In the genomic region with DNA sequence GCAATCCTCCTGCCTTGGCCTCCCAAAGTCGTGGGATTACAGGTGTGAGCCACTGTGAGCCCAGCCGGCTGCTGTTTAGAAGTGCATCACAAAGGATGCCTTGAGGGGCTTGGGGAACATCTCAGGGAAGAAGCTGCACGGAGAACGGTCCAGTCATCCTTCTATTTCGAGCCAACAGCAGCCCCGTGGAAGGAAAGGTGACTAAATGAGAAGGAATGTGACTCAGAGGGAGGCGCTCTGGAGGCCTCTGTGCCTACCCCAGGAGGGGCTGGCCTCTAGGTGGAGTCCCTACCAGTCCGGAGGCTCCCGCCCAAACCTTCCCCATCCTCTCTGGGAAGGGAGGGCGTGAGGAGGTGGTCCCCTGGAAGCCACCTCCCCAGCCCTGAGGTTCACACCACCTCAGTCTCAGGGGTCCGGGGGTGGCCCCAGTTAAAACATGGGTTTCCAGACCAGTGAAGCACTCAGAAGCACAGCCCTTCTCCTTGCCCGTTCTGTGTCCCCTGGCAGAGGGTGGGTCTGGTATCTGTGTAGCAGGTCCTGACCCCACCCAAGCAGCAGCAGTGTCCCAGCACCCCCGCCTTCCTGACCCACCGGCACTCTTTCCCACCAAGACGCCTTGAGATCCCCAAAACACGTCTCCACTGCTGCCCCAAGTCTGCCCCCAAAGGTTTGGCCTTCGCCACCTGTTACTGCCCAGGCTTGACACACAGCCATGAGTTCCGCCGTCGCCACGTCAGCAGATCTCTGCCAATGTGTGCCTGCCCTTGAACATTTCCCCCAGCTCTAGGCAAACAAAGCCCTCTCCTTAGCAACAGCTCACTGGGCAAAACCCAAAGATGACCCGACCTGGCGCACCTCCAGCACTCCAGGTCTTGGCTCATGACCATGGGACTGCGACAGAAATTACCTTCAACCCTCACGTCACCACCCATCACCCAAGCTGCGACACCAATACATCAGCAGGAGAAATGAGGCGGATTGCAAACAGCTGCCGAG, we compare ENCODE assay signal across 8 cellular contexts.
A peak's percentile ranks its signal among the peaks of the same experiment; 100 is the strongest.
DNase-seq lines count a peak whose midpoint lies in the region; ATAC-seq and TF ChIP-seq lines count a peak whose summit lies in the region.

No MANE protein-coding gene starts in this region.

- H3K36me3 Mint-ChIP-seq in activated CD4-positive, alpha-beta T cell treated with anti-CD3 and anti-CD28 coated beads for 36 hours (ENCODE audit: low read depth): no peaks in the 10 kb centered on the region

- intact Hi-C loops in ascending aorta (cut with DNase I): loop anchor here (1.0 to 5.0 kb wide), 4 partner anchors 23 to 177 kb away; no protein-coding TSS in a partner anchor
- intact Hi-C loops in activated CD4-positive, alpha-beta T cell treated with anti-CD3 and anti-CD28 coated beads for 36 hours (cut with DNase I, micrococcal nuclease): no loop called here

- H3K9me3 ChIP-seq in ascending aorta: no peaks in the 10 kb centered on the region
- H3K9me3 ChIP-seq in subcutaneous abdominal adipose tissue (ENCODE audit: control insufficient read depth in 5 of 5, low read length in 5 of 5): no peaks in the 10 kb centered on the region

- no peaks in the 10 kb centered on the region for H3K4me1 Mint-ChIP-seq in activated CD4-positive, alpha-beta T cell treated with anti-CD3 and anti-CD28 coated beads for 36 hours

- ATAC-seq in activated CD4-positive, alpha-beta T cell treated with anti-CD3 and anti-CD28 coated beads for 36 hours: no peak

- CTCF ChIA-PET in activated CD4-positive, alpha-beta T cell treated with anti-CD3 and anti-CD28 coated beads for 36 hours (lab: Charles Lee): interaction anchor here (0.5 kb wide), 1 partner anchor 140 kb away, joined by 3 read pairs; no protein-coding TSS in a partner anchor

- H3K27ac Mint-ChIP-seq in activated CD4-positive, alpha-beta T cell treated with anti-CD3 and anti-CD28 coated beads for 36 hours: no peak overlapping the region

- no peak overlapping the region for H3K9ac ChIP-seq in subcutaneous abdominal adipose tissue (ENCODE audit: low read length in 5 of 5)

- H3K4me1 ChIP-seq in ascending aorta (peaks cover 10 to 38% of the 10 kb centered on the region in 2 donors), subcutaneous abdominal adipose tissue (ENCODE audit: control insufficient read depth in 5 of 5, insufficient read depth in 5 of 5, low read length in 5 of 5) (peaks cover 7 to 24% (median 19%) of the 10 kb centered on the region in 5 donors)

- no peak overlapping the region for H3K4me3 Mint-ChIP-seq in activated CD4-positive, alpha-beta T cell treated with anti-CD3 and anti-CD28 coated beads for 36 hours

- H3K36me3 ChIP-seq in ascending aorta: peaks cover 0 to 15% of the 10 kb centered on the region in 2 donors
- H3K36me3 ChIP-seq in subcutaneous abdominal adipose tissue (ENCODE audit: control insufficient read depth in 5 of 5, insufficient read depth in 5 of 5, low read length in 5 of 5): peaks cover 0 to 14% (median 12%) of the 10 kb centered on the region in 5 donors

- H3K4me3 ChIP-seq in ascending aorta: peak overlapping the region in 1 of 2 donors; percentile 46
- H3K4me3 ChIP-seq in subcutaneous abdominal adipose tissue (ENCODE audit: low read depth in 1 of 5, low read length in 5 of 5): no peak overlapping the region

- no peaks in the 10 kb centered on the region for H3K27me3 Mint-ChIP-seq in activated CD4-positive, alpha-beta T cell treated with anti-CD3 and anti-CD28 coated beads for 36 hours

- no peaks in the 10 kb centered on the region for H3K9me3 Mint-ChIP-seq in activated CD4-positive, alpha-beta T cell treated with anti-CD3 and anti-CD28 coated beads for 36 hours (ENCODE audit: low read depth)

- H3K27ac ChIP-seq in ascending aorta (peak overlapping the region; percentile 90 to 93), subcutaneous abdominal adipose tissue (ENCODE audit: low read depth, low read length) (peak overlapping the region; percentile 5)

- POLR2A ChIA-PET in activated CD4-positive, alpha-beta T cell treated with anti-CD3 and anti-CD28 coated beads for 36 hours (lab: Charles Lee): no interaction called here

- DNase-seq in HS-5 (ENCODE audit: low read depth) (peak; percentile 73), ascending aorta (ENCODE audit: low spot score in 2 of 2) (peak; percentile 61 to 92), iPS-NIHi11 (ENCODE audit: low spot score) (peak; percentile 80), NK-92 (lab: John Stamatoyannopoulos, UW; ENCODE audit: unreplicated experiment) (no peak)
- DNase-seq in activated effector memory CD4-positive, alpha-beta T cell treated with Interleukin-2 at 50 U/mL for 16 hours: no peak
- DNase-seq in activated CD4-positive, alpha-beta T cell treated with anti-CD3 and anti-CD28 coated beads for 36 hours: no peak
- no peak for DNase-seq in stimulated activated CD8-positive, alpha-beta memory T cell treated with anti-CD3 and anti-CD28 coated beads, Interleukin-4, amount 100 ng/mL, for 48 hours

- TF ChIP-seq CTCF in ascending aorta (IDR thresholded peaks at IDR 0.05): peak in 2 of 3 experiments; percentile 10 to 24

- H3K27me3 ChIP-seq in ascending aorta: no peaks in the 10 kb centered on the region
- H3K27me3 ChIP-seq in subcutaneous abdominal adipose tissue (ENCODE audit: control insufficient read depth in 5 of 5, insufficient read depth in 4 of 5, low read length in 5 of 5): no peaks in the 10 kb centered on the region

Comparison
In these comparisons a context has a peak if more than half of its experiments do, and no peak if none do; other contexts are left out.
1. DNase-seq: peak in HS-5 (single experiment), ascending aorta (2 of 2) and iPS-NIHi11 (single experiment); none in activated effector memory CD4-positive, alpha-beta T cell treated with Interleukin-2 at 50 U/mL for 16 hours (single experiment), activated CD4-positive, alpha-beta T cell treated with anti-CD3 and anti-CD28 coated beads for 36 hours (single experiment), NK-92 (single experiment) and stimulated activated CD8-positive, alpha-beta memory T cell treated with anti-CD3 and anti-CD28 coated beads, Interleukin-4, amount 100 ng/mL, for 48 hours (single experiment).